In the genomic region with DNA sequence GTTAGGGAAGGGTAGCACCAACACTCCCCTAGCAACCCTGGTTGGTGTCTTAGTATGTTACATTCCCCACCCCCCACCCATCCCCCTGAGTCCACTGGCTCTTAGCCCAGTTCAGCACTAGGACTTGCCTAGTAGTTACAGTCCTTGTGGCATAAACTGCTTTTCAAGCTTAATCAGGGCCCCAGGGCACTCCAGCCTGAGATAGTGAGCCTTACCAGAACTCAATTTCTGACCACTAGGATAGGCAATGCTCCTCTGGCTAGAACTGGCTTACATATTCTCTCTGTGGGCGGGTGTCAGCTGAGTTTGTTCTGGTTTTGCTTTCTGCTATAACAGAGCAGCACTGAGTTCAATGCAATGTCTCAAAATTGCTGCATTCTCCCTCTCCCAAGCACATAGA, we compare ENCODE assay signal across 22 cellular contexts.
"Had no signal": no experiment of that assay in that cellular context is flagged by ENCODE, and none has a peak within 500 bp of the region (broad histone marks: within the 10 kb centered on the region; RNA-seq: fewer than 3 reads in every experiment).

No MANE protein-coding gene starts in this region.

- H2AFZ ChIP-seq: neural progenitor cell had no signal

- H3K27ac ChIP-seq: adrenal gland, ascending aorta, breast epithelium, coronary artery, esophagus squamous epithelium, neural progenitor cell, testis had no signal

- H3K9ac ChIP-seq: neural progenitor cell had no signal

- H3K4me3 ChIP-seq: adrenal gland, ascending aorta, breast epithelium, coronary artery, esophagus squamous epithelium, lung, neural progenitor cell, testis had no signal

- DNase-seq: activated B cell treated with CpG ODN at 0.5 μM for 24 hours; activated CD4-positive, alpha-beta T cell treated with anti-CD3 and anti-CD28 coated beads for 36 hours; activated CD4-positive, alpha-beta T cell treated with anti-CD3 and anti-CD28 coated beads, Interleukin-2, amount 50 U/mL, for 48 hours; activated CD8-positive, alpha-beta memory T cell treated with anti-CD3 and anti-CD28 coated beads, Interleukin-2, amount 50 U/mL, for 48 hours; activated naive CD4-positive, alpha-beta T cell; activated T-cell treated with anti-CD3 and anti-CD28 coated beads, Interleukin-2, amount 50 U/mL, for 4 hours; esophagus squamous epithelium; foreskin fibroblast; immature natural killer cell; naive thymus-derived CD8-positive, alpha-beta T cell; retina; stimulated activated CD4-positive, alpha-beta T cell treated with anti-CD3 and anti-CD28 coated beads, Interleukin-4, amount 100 ng/mL, for 1 hour; stimulated activated naive CD4-positive, alpha-beta T cell; T1000; testis; trophoblast cell had no signal

- H3K9me3 ChIP-seq: adrenal gland, ascending aorta, esophagus squamous epithelium, testis had no signal

- H3K4me2 ChIP-seq: neural progenitor cell had no signal

- H3K4me1 ChIP-seq: adrenal gland, ascending aorta, breast epithelium, esophagus squamous epithelium, neural progenitor cell, testis had no signal

- H3K36me3 ChIP-seq: adrenal gland, ascending aorta, breast epithelium, esophagus squamous epithelium, neural progenitor cell had no signal

- H3K27me3 ChIP-seq: adrenal gland, ascending aorta, esophagus squamous epithelium, neural progenitor cell, testis had no signal
